Comparison of ENCODE assay signal across 25 cellular contexts in the genomic region with DNA sequence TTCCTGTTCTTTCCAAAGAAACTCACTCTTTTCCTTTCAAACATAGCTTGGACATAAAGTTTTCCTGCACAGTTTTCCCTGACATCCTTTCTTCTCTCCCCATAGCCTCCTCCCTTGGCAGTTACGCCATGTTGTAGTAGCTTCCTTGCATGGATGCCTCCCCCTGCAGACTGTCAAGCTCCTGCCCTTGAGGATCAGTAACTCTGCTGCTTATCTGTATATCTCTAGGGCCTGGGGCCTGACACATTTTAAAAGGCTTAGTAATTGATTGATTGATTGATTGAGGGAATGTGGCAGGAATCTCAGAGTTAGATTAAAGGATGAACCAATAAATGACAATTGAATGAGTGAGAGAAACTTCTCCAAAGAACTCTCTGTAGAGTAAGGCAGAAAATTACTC.
"Had no signal": no experiment of that assay in that cellular context is flagged by ENCODE, and none has a peak within 500 bp of the region (broad histone marks: within the 10 kb centered on the region; RNA-seq: fewer than 3 reads in every experiment).

No MANE protein-coding gene starts in this region.

- DNase-seq: activated CD4-positive, alpha-beta T cell treated with anti-CD3 and anti-CD28 coated beads for 48 hours; activated CD4-positive, alpha-beta T cell treated with anti-CD3 and anti-CD28 coated beads, Interleukin-2, amount 50 U/mL, for 48 hours; activated CD4-positive, CD25-positive, alpha-beta regulatory T cell treated with anti-CD3 and anti-CD28 coated beads, Interleukin-2, amount 50 U/mL, for 72 hours; activated CD8-positive, alpha-beta memory T cell treated with anti-CD3 and anti-CD28 coated beads, Interleukin-2, amount 10 ng/mL, durations not matched to agents 7 days and 5 days; activated effector memory CD4-positive, alpha-beta T cell treated with Interleukin-2 at 50 U/mL for 16 hours; activated naive CD4-positive, alpha-beta T cell; activated T-cell treated with anti-CD3 and anti-CD28 coated beads, Interleukin-2, amount 50 U/mL, for 24 hours; amygdala; Karpas-422; NCI-H1930; NCI-H2171; NCI-H2227 treated with DMSO at 0.1 percent for 48 hours; NCI-H446 treated with DMSO at 0.1 percent for 48 hours; NCI-H524 treated with DMSO at 0.1 percent for 48 hours; NCI-H748 treated with DMSO at 0.1 percent for 48 hours; NK-92 treated with Interleukin-12 subunit alpha and Interleukin-12 subunit beta, amount 100 ng/mL, for 24 hours; OCI-M1; RPMI8226 had no signal

- ATAC-seq: activated CD8-positive, alpha-beta memory T cell treated with anti-CD3 and anti-CD28 coated beads, Interleukin-2, amount 10 ng/mL, durations not matched to agents 7 days and 5 days; Panc1; Right ventricle myocardium inferior had no signal

- H3K4me1 Mint-ChIP-seq: activated CD8-positive, alpha-beta memory T cell treated with anti-CD3 and anti-CD28 coated beads, Interleukin-2, amount 10 ng/mL, durations not matched to agents 7 days and 5 days had no signal

- H3K9me3 Mint-ChIP-seq: activated naive CD4-positive, alpha-beta T cell treated with anti-CD3 and anti-CD28 coated beads, Interleukin-2, amount 50 U/mL, for 24 hours; activated T-cell treated with anti-CD3 and anti-CD28 coated beads, Interleukin-2, amount 50 U/mL, for 24 hours; activated T-helper 1 cell treated with anti-CD3 and anti-CD28 coated beads, Interleukin-12 subunit alpha, Interleukin-12 subunit beta, Interleukin-2, Interleukin-4 antibody, amounts not matched to agents 30 ng/mL and 10 ng/mL and 1 ng/mL, durations not matched to agents 14 hours and 24 hours and 36 hours; brain; central memory CD8-positive, alpha-beta T cell; T-helper 1 cell treated with Interleukin-12 subunit alpha and Interleukin-12 subunit beta and Interleukin-4 antibody, amounts not matched to agents 30 μg/mL and 1 μg/mL, for 36 hours had no signal

- H3K4me3 Mint-ChIP-seq: activated CD8-positive, alpha-beta memory T cell treated with anti-CD3 and anti-CD28 coated beads, Interleukin-2, amount 10 ng/mL, durations not matched to agents 7 days and 5 days; activated naive CD4-positive, alpha-beta T cell treated with anti-CD3 and anti-CD28 coated beads, Interleukin-2, amount 50 U/mL, for 24 hours; activated T-cell treated with anti-CD3 and anti-CD28 coated beads, Interleukin-2, amount 50 U/mL, for 24 hours; activated T-helper 1 cell treated with anti-CD3 and anti-CD28 coated beads, Interleukin-12 subunit alpha, Interleukin-12 subunit beta, Interleukin-2, Interleukin-4 antibody, amounts not matched to agents 30 ng/mL and 10 ng/mL and 1 ng/mL, durations not matched to agents 14 hours and 24 hours and 36 hours; brain; central memory CD8-positive, alpha-beta T cell; T-helper 1 cell treated with Interleukin-12 subunit alpha and Interleukin-12 subunit beta and Interleukin-4 antibody, amounts not matched to agents 30 μg/mL and 1 μg/mL, for 36 hours had no signal

- H3K27ac Mint-ChIP-seq: activated CD8-positive, alpha-beta memory T cell treated with anti-CD3 and anti-CD28 coated beads, Interleukin-2, amount 10 ng/mL, durations not matched to agents 7 days and 5 days; activated naive CD4-positive, alpha-beta T cell treated with anti-CD3 and anti-CD28 coated beads, Interleukin-2, amount 50 U/mL, for 24 hours; activated T-cell treated with anti-CD3 and anti-CD28 coated beads, Interleukin-2, amount 50 U/mL, for 24 hours; activated T-helper 1 cell treated with anti-CD3 and anti-CD28 coated beads, Interleukin-12 subunit alpha, Interleukin-12 subunit beta, Interleukin-2, Interleukin-4 antibody, amounts not matched to agents 30 ng/mL and 10 ng/mL and 1 ng/mL, durations not matched to agents 14 hours and 24 hours and 36 hours; T-helper 1 cell treated with Interleukin-12 subunit alpha and Interleukin-12 subunit beta and Interleukin-4 antibody, amounts not matched to agents 30 μg/mL and 1 μg/mL, for 36 hours had no signal

- H3K27me3 Mint-ChIP-seq: activated CD8-positive, alpha-beta memory T cell treated with anti-CD3 and anti-CD28 coated beads, Interleukin-2, amount 10 ng/mL, durations not matched to agents 7 days and 5 days; activated naive CD4-positive, alpha-beta T cell treated with anti-CD3 and anti-CD28 coated beads, Interleukin-2, amount 50 U/mL, for 24 hours; activated T-cell treated with anti-CD3 and anti-CD28 coated beads, Interleukin-2, amount 50 U/mL, for 24 hours; brain; central memory CD8-positive, alpha-beta T cell had no signal
